1 cellular context compared by ENCODE assay signal in the genomic region with DNA sequence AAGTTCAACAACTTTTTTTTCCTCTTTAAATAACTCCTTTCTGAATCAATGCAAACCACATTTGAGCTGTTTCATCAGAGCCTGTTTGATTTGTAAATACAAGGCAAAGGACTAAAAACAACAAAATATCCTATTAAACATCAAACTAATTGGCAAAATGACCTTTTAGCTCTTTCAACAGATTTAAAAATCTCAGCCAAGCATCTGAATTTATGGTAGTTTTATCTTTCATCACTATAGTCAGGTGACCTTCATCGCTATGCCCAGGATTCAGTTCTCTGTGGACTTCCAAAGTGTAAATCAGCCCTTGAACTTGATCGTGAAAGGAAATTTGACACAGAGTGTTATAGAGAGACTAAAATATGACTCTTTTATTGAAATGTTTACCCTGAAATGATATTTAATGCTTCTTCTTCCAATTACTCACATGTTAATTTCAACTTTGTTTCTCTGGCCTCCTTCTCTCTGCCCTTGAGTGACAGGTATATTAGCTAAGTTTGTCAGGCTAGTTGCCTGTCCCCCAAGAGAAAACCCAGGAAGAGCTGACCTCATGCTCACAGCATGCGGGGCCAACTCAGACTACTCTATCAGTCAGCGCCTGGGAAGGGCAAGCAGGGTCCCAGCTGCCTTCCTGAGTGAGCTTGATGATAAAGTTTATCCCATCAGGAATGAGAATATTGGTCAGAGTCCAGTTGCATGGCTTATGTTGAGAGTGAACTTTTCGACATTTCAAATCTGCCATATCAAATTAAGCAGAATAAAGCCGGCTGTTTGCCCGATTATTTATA.
TF ChIP-seq lines count a peak whose summit lies in the region.

No MANE protein-coding gene starts in this region.

TF ChIP-seq in GM23338, 12 proteins besides CTCF, POLR2A, EP300 and RAD21 (continued from another document):
- TF ChIP-seq, protein P1, sequence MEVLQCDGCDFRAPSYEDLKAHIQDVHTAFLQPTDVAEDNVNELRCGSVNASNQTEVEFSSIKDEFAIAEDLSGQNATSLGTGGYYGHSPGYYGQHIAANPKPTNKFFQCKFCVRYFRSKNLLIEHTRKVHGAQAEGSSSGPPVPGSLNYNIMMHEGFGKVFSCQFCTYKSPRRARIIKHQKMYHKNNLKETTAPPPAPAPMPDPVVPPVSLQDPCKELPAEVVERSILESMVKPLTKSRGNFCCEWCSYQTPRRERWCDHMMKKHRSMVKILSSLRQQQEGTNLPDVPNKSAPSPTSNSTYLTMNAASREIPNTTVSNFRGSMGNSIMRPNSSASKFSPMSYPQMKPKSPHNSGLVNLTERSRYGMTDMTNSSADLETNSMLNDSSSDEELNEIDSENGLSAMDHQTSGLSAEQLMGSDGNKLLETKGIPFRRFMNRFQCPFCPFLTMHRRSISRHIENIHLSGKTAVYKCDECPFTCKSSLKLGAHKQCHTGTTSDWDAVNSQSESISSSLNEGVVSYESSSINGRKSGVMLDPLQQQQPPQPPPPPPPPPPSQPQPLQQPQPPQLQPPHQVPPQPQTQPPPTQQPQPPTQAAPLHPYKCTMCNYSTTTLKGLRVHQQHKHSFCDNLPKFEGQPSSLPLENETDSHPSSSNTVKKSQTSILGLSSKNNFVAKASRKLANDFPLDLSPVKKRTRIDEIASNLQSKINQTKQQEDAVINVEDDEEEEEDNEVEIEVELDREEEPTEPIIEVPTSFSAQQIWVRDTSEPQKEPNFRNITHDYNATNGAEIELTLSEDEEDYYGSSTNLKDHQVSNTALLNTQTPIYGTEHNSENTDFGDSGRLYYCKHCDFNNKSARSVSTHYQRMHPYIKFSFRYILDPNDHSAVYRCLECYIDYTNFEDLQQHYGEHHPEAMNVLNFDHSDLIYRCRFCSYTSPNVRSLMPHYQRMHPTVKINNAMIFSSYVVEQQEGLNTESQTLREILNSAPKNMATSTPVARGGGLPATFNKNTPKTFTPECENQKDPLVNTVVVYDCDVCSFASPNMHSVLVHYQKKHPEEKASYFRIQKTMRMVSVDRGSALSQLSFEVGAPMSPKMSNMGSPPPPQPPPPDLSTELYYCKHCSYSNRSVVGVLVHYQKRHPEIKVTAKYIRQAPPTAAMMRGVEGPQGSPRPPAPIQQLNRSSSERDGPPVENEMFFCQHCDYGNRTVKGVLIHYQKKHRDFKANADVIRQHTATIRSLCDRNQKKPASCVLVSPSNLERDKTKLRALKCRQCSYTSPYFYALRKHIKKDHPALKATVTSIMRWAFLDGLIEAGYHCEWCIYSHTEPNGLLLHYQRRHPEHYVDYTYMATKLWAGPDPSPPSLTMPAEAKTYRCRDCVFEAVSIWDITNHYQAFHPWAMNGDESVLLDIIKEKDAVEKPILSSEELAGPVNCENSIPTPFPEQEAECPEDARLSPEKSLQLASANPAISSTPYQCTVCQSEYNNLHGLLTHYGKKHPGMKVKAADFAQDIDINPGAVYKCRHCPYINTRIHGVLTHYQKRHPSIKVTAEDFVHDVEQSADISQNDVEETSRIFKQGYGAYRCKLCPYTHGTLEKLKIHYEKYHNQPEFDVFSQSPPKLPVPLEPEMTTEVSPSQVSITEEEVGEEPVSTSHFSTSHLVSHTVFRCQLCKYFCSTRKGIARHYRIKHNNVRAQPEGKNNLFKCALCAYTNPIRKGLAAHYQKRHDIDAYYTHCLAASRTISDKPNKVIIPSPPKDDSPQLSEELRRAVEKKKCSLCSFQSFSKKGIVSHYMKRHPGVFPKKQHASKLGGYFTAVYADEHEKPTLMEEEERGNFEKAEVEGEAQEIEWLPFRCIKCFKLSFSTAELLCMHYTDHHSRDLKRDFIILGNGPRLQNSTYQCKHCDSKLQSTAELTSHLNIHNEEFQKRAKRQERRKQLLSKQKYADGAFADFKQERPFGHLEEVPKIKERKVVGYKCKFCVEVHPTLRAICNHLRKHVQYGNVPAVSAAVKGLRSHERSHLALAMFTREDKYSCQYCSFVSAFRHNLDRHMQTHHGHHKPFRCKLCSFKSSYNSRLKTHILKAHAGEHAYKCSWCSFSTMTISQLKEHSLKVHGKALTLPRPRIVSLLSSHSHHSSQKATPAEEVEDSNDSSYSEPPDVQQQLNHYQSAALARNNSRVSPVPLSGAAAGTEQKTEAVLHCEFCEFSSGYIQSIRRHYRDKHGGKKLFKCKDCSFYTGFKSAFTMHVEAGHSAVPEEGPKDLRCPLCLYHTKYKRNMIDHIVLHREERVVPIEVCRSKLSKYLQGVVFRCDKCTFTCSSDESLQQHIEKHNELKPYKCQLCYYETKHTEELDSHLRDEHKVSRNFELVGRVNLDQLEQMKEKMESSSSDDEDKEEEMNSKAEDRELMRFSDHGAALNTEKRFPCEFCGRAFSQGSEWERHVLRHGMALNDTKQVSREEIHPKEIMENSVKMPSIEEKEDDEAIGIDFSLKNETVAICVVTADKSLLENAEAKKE (CRISPR knock-in tag; IDR thresholded peaks at IDR 0.05) = no peak
- TF ChIP-seq NANOG (IDR thresholded peaks at IDR 0.05; ENCODE audit: borderline replicate concordance) (no peak), JUNB (IDR thresholded peaks at IDR 0.05; ENCODE audit: unreplicated experiment) (no peak), ZNF331 (CRISPR knock-in tag; IDR thresholded peaks at IDR 0.05; ENCODE audit: low read depth) (no peak), POLR2AphosphoS5 (IDR thresholded peaks at IDR 0.05; ENCODE audit: low read depth) (no peak)
- TF ChIP-seq, protein P2, sequence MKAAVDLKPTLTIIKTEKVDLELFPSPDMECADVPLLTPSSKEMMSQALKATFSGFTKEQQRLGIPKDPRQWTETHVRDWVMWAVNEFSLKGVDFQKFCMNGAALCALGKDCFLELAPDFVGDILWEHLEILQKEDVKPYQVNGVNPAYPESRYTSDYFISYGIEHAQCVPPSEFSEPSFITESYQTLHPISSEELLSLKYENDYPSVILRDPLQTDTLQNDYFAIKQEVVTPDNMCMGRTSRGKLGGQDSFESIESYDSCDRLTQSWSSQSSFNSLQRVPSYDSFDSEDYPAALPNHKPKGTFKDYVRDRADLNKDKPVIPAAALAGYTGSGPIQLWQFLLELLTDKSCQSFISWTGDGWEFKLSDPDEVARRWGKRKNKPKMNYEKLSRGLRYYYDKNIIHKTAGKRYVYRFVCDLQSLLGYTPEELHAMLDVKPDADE (IDR thresholded peaks at IDR 0.05) = no peak
TF ChIP-seq in GM23338: peak in this region for 0.
